In genomic region chr12:24864796-24865125, GRCh38 we compare ENCODE assay signal across 1 cellular context.
TF ChIP-seq lines count a peak whose summit lies in the region.

No MANE protein-coding gene starts in this region.

TF ChIP-seq in SK-N-SH treated with all-trans-retinoic acid at 6 μM for 48 hours, 23 proteins besides CTCF, POLR2A, EP300 and RAD21 (continued from another document):
- TF ChIP-seq POU6F1 (CRISPR knock-in tag; IDR thresholded peaks at IDR 0.05; ENCODE audit: borderline replicate concordance, low read depth): no peak
- TF ChIP-seq ZNF565 (CRISPR knock-in tag; conservative IDR thresholded peaks at IDR 0.05; ENCODE audit: low read depth): no peak
- TF ChIP-seq ARNTL (CRISPR knock-in tag; IDR thresholded peaks at IDR 0.05; ENCODE audit: borderline replicate concordance, low read depth): no peak
- TF ChIP-seq ISL1 (CRISPR knock-in tag; IDR thresholded peaks at IDR 0.05): no peak
- no peak for TF ChIP-seq PPARA (CRISPR knock-in tag; IDR thresholded peaks at IDR 0.05; ENCODE audit: borderline replicate concordance)
